Comparison of ENCODE assay signal across 8 cellular contexts in the genomic region with DNA sequence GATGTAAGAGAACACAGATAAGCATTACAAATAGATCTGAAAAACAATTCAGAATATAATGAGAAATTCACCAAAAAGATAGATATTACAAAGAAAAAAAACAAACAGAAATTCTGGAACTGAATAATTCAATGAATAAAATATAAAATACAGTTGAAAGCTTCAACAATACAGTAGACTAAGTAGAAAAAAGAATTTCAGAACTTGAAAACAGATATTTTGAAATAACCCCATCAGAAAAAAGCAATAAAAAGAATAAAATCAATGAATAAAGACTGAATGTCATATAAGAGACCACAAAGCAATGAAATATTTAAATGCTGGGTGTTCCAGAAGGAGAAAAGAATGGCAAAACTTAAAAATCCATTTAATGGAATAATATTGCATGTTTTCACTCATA.
"Had no signal": no experiment of that assay in that cellular context is flagged by ENCODE, and none has a peak within 500 bp of the region (broad histone marks: within the 10 kb centered on the region; RNA-seq: fewer than 3 reads in every experiment).

No MANE protein-coding gene starts in this region.

- H3K4me1 Mint-ChIP-seq: IgD-negative memory B cell had no signal

- DNase-seq: IMR-90, Karpas-422, KG1 had no signal

- H3K9ac ChIP-seq: KMS-11 had no signal

- H3K36me3 Mint-ChIP-seq: IgD-negative memory B cell had no signal

- H3K4me2 ChIP-seq: KMS-11 had no signal

- H3K27ac Mint-ChIP-seq: IgD-negative memory B cell had no signal

- H3K27me3 Mint-ChIP-seq: IgD-negative memory B cell had no signal

- ATAC-seq: HepG2 had no signal

- FAIRE-seq: HepG2, HTR-8/SVneo had no signal

- H3K27ac ChIP-seq: HL-60, KMS-11 had no signal

- H3K4me3 Mint-ChIP-seq: IgD-negative memory B cell had no signal
